1 cellular context compared by ENCODE assay signal in the genomic region with DNA sequence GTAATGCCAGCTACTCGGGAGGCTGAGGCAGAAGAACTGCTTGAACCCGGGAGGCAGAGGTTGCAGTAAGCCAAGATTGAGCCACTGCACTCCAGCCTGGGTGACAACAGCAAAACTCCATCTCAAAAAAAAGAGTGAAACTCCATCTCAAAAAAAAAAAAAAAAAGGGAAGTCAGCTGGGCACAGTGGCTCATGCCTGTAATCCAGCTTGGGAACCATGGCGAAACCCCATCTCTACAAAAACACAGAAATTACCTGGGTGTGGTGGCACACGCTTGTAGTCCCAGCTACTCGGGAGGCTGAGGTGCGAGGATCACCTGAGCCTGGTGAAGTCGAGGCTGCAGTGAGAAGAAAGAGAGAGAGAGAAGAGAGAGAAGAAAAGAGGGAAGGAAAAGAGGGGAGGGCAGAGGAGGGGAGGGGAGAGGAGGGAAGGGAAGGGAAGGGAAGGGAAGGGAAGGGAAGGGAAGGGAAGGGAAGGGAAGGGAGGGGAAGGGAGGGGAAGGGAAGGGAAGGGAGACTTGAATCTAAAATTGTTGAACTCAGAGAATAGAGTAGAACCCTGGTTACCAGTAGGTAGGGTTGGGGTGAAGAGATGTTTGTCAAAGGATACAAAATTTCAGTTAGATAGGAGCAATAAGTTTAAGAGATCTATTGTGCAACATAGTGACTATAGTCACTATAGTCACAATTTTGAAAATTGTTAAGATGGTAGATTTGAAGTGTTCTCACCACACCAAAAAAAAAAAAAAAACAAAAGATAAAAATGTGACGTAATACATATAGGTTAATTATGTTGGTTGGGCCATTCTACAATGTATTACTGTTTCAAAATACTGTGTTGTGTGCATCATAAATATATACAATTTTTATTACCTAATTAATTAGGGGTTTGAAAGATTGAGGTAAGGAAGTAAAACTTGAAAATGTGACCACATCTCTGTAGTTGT.
TF ChIP-seq lines count a peak whose summit lies in the region.

No MANE protein-coding gene starts in this region.

TF ChIP-seq in GM23338, 12 proteins besides CTCF, POLR2A, EP300 and RAD21 (continued from another document):
- TF ChIP-seq, protein P1, sequence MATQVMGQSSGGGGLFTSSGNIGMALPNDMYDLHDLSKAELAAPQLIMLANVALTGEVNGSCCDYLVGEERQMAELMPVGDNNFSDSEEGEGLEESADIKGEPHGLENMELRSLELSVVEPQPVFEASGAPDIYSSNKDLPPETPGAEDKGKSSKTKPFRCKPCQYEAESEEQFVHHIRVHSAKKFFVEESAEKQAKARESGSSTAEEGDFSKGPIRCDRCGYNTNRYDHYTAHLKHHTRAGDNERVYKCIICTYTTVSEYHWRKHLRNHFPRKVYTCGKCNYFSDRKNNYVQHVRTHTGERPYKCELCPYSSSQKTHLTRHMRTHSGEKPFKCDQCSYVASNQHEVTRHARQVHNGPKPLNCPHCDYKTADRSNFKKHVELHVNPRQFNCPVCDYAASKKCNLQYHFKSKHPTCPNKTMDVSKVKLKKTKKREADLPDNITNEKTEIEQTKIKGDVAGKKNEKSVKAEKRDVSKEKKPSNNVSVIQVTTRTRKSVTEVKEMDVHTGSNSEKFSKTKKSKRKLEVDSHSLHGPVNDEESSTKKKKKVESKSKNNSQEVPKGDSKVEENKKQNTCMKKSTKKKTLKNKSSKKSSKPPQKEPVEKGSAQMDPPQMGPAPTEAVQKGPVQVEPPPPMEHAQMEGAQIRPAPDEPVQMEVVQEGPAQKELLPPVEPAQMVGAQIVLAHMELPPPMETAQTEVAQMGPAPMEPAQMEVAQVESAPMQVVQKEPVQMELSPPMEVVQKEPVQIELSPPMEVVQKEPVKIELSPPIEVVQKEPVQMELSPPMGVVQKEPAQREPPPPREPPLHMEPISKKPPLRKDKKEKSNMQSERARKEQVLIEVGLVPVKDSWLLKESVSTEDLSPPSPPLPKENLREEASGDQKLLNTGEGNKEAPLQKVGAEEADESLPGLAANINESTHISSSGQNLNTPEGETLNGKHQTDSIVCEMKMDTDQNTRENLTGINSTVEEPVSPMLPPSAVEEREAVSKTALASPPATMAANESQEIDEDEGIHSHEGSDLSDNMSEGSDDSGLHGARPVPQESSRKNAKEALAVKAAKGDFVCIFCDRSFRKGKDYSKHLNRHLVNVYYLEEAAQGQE (IDR thresholded peaks at IDR 0.05; ENCODE audit: unreplicated experiment) = no peak
- TF ChIP-seq, protein P2, sequence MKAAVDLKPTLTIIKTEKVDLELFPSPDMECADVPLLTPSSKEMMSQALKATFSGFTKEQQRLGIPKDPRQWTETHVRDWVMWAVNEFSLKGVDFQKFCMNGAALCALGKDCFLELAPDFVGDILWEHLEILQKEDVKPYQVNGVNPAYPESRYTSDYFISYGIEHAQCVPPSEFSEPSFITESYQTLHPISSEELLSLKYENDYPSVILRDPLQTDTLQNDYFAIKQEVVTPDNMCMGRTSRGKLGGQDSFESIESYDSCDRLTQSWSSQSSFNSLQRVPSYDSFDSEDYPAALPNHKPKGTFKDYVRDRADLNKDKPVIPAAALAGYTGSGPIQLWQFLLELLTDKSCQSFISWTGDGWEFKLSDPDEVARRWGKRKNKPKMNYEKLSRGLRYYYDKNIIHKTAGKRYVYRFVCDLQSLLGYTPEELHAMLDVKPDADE (IDR thresholded peaks at IDR 0.05) = no peak
- no peak for TF ChIP-seq CREB1 (CRISPR knock-in tag; IDR thresholded peaks at IDR 0.05; ENCODE audit: low read depth)
- no peak for TF ChIP-seq ZNF331 (CRISPR knock-in tag; IDR thresholded peaks at IDR 0.05; ENCODE audit: low read depth)
- TF ChIP-seq POLR2AphosphoS5 (IDR thresholded peaks at IDR 0.05; ENCODE audit: low read depth) = no peak
- TF ChIP-seq NANOG (IDR thresholded peaks at IDR 0.05; ENCODE audit: borderline replicate concordance) = no peak
- TF ChIP-seq JUNB (IDR thresholded peaks at IDR 0.05; ENCODE audit: unreplicated experiment) = no peak
- TF ChIP-seq EZH2 (IDR thresholded peaks at IDR 0.05; ENCODE audit: low read depth, unreplicated experiment) = no peak
- no peak for TF ChIP-seq EZH2phosphoT487 (IDR thresholded peaks at IDR 0.05; ENCODE audit: unreplicated experiment)
- no peak for TF ChIP-seq STAT1 (IDR thresholded peaks at IDR 0.05; ENCODE audit: unreplicated experiment)
- TF ChIP-seq, protein P3, sequence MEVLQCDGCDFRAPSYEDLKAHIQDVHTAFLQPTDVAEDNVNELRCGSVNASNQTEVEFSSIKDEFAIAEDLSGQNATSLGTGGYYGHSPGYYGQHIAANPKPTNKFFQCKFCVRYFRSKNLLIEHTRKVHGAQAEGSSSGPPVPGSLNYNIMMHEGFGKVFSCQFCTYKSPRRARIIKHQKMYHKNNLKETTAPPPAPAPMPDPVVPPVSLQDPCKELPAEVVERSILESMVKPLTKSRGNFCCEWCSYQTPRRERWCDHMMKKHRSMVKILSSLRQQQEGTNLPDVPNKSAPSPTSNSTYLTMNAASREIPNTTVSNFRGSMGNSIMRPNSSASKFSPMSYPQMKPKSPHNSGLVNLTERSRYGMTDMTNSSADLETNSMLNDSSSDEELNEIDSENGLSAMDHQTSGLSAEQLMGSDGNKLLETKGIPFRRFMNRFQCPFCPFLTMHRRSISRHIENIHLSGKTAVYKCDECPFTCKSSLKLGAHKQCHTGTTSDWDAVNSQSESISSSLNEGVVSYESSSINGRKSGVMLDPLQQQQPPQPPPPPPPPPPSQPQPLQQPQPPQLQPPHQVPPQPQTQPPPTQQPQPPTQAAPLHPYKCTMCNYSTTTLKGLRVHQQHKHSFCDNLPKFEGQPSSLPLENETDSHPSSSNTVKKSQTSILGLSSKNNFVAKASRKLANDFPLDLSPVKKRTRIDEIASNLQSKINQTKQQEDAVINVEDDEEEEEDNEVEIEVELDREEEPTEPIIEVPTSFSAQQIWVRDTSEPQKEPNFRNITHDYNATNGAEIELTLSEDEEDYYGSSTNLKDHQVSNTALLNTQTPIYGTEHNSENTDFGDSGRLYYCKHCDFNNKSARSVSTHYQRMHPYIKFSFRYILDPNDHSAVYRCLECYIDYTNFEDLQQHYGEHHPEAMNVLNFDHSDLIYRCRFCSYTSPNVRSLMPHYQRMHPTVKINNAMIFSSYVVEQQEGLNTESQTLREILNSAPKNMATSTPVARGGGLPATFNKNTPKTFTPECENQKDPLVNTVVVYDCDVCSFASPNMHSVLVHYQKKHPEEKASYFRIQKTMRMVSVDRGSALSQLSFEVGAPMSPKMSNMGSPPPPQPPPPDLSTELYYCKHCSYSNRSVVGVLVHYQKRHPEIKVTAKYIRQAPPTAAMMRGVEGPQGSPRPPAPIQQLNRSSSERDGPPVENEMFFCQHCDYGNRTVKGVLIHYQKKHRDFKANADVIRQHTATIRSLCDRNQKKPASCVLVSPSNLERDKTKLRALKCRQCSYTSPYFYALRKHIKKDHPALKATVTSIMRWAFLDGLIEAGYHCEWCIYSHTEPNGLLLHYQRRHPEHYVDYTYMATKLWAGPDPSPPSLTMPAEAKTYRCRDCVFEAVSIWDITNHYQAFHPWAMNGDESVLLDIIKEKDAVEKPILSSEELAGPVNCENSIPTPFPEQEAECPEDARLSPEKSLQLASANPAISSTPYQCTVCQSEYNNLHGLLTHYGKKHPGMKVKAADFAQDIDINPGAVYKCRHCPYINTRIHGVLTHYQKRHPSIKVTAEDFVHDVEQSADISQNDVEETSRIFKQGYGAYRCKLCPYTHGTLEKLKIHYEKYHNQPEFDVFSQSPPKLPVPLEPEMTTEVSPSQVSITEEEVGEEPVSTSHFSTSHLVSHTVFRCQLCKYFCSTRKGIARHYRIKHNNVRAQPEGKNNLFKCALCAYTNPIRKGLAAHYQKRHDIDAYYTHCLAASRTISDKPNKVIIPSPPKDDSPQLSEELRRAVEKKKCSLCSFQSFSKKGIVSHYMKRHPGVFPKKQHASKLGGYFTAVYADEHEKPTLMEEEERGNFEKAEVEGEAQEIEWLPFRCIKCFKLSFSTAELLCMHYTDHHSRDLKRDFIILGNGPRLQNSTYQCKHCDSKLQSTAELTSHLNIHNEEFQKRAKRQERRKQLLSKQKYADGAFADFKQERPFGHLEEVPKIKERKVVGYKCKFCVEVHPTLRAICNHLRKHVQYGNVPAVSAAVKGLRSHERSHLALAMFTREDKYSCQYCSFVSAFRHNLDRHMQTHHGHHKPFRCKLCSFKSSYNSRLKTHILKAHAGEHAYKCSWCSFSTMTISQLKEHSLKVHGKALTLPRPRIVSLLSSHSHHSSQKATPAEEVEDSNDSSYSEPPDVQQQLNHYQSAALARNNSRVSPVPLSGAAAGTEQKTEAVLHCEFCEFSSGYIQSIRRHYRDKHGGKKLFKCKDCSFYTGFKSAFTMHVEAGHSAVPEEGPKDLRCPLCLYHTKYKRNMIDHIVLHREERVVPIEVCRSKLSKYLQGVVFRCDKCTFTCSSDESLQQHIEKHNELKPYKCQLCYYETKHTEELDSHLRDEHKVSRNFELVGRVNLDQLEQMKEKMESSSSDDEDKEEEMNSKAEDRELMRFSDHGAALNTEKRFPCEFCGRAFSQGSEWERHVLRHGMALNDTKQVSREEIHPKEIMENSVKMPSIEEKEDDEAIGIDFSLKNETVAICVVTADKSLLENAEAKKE (CRISPR knock-in tag; IDR thresholded peaks at IDR 0.05) = no peak
TF ChIP-seq in GM23338: peak in this region for 0.
